In the genomic region with DNA sequence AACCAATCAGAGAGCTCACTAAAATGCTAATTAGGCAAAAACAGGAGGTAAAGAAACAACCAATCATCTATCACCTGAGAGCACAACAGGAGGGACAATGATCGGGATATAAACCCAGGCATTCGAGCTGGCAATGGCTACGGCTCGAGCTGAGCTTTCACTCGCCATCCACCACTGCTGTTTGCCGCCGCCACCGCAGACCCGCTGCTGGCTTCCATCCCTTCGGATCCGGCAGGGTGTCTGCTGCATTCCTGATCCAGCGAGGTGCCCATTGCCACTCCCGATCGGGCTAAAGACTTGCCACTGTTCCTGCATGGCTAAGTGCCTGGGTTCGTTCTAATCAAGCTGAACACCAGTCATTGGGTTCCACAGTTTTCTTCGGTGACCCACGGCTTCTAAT, we compare ENCODE assay signal across 1 cellular context.
TF ChIP-seq lines count a peak whose summit lies in the region.

No MANE protein-coding gene starts in this region.

TF ChIP-seq in H1, 55 proteins besides CTCF, POLR2A, EP300 and RAD21:
- TF ChIP-seq YY1 (IDR thresholded peaks at IDR 0.05; ENCODE audit: low read depth, low read length) (no peak), ZNF274 (IDR thresholded peaks at IDR 0.05; ENCODE audit: borderline replicate concordance, extremely low read depth, low read length) (no peak), CREB1 (IDR thresholded peaks at IDR 0.05) (no peak), KDM1A (IDR thresholded peaks at IDR 0.05; ENCODE audit: borderline replicate concordance, low read length) (no peak), BACH1 (IDR thresholded peaks at IDR 0.05; ENCODE audit: low read length) (no peak), RFX5 (IDR thresholded peaks at IDR 0.05; ENCODE audit: borderline replicate concordance, low read depth, low read length) (no peak), RBBP5 (IDR thresholded peaks at IDR 0.05; ENCODE audit: borderline replicate concordance, low read depth, low read length) (no peak), JUN (IDR thresholded peaks at IDR 0.05; ENCODE audit: low read depth, low read length) (no peak), HDAC2 (IDR thresholded peaks at IDR 0.05; ENCODE audit: borderline replicate concordance in 1 of 2, low read depth in 2 of 2, low read length in 2 of 2) (no peak), ASH2L (IDR thresholded peaks at IDR 0.05; ENCODE audit: low read length) (no peak), RXRA (IDR thresholded peaks at IDR 0.05; ENCODE audit: insufficient read depth, low read depth, low read length) (no peak), PHF8 (conservative IDR thresholded peaks at IDR 0.05; ENCODE audit: low read depth, low read length) (no peak), KDM4A (IDR thresholded peaks at IDR 0.05; ENCODE audit: low read depth, low read length, severe bottlenecking) (no peak), MAFK (IDR thresholded peaks at IDR 0.05; ENCODE audit: low read depth, low read length) (no peak), CBX8 (IDR thresholded peaks at IDR 0.05; ENCODE audit: borderline replicate concordance, low read depth, low read length) (no peak), FOSL1 (IDR thresholded peaks at IDR 0.05; ENCODE audit: insufficient read depth, low read depth, low read length) (no peak), GTF2F1 (IDR thresholded peaks at IDR 0.05; ENCODE audit: borderline replicate concordance, low read depth, low read length) (no peak)
- TF ChIP-seq, protein P1, sequence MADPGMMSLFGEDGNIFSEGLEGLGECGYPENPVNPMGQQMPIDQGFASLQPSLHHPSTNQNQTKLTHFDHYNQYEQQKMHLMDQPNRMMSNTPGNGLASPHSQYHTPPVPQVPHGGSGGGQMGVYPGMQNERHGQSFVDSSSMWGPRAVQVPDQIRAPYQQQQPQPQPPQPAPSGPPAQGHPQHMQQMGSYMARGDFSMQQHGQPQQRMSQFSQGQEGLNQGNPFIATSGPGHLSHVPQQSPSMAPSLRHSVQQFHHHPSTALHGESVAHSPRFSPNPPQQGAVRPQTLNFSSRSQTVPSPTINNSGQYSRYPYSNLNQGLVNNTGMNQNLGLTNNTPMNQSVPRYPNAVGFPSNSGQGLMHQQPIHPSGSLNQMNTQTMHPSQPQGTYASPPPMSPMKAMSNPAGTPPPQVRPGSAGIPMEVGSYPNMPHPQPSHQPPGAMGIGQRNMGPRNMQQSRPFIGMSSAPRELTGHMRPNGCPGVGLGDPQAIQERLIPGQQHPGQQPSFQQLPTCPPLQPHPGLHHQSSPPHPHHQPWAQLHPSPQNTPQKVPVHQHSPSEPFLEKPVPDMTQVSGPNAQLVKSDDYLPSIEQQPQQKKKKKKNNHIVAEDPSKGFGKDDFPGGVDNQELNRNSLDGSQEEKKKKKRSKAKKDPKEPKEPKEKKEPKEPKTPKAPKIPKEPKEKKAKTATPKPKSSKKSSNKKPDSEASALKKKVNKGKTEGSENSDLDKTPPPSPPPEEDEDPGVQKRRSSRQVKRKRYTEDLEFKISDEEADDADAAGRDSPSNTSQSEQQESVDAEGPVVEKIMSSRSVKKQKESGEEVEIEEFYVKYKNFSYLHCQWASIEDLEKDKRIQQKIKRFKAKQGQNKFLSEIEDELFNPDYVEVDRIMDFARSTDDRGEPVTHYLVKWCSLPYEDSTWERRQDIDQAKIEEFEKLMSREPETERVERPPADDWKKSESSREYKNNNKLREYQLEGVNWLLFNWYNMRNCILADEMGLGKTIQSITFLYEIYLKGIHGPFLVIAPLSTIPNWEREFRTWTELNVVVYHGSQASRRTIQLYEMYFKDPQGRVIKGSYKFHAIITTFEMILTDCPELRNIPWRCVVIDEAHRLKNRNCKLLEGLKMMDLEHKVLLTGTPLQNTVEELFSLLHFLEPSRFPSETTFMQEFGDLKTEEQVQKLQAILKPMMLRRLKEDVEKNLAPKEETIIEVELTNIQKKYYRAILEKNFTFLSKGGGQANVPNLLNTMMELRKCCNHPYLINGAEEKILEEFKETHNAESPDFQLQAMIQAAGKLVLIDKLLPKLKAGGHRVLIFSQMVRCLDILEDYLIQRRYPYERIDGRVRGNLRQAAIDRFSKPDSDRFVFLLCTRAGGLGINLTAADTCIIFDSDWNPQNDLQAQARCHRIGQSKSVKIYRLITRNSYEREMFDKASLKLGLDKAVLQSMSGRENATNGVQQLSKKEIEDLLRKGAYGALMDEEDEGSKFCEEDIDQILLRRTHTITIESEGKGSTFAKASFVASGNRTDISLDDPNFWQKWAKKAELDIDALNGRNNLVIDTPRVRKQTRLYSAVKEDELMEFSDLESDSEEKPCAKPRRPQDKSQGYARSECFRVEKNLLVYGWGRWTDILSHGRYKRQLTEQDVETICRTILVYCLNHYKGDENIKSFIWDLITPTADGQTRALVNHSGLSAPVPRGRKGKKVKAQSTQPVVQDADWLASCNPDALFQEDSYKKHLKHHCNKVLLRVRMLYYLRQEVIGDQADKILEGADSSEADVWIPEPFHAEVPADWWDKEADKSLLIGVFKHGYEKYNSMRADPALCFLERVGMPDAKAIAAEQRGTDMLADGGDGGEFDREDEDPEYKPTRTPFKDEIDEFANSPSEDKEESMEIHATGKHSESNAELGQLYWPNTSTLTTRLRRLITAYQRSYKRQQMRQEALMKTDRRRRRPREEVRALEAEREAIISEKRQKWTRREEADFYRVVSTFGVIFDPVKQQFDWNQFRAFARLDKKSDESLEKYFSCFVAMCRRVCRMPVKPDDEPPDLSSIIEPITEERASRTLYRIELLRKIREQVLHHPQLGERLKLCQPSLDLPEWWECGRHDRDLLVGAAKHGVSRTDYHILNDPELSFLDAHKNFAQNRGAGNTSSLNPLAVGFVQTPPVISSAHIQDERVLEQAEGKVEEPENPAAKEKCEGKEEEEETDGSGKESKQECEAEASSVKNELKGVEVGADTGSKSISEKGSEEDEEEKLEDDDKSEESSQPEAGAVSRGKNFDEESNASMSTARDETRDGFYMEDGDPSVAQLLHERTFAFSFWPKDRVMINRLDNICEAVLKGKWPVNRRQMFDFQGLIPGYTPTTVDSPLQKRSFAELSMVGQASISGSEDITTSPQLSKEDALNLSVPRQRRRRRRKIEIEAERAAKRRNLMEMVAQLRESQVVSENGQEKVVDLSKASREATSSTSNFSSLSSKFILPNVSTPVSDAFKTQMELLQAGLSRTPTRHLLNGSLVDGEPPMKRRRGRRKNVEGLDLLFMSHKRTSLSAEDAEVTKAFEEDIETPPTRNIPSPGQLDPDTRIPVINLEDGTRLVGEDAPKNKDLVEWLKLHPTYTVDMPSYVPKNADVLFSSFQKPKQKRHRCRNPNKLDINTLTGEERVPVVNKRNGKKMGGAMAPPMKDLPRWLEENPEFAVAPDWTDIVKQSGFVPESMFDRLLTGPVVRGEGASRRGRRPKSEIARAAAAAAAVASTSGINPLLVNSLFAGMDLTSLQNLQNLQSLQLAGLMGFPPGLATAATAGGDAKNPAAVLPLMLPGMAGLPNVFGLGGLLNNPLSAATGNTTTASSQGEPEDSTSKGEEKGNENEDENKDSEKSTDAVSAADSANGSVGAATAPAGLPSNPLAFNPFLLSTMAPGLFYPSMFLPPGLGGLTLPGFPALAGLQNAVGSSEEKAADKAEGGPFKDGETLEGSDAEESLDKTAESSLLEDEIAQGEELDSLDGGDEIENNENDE (IDR thresholded peaks at IDR 0.05; ENCODE audit: insufficient replicate concordance, low read length) = no peak
- TF ChIP-seq, protein P2, sequence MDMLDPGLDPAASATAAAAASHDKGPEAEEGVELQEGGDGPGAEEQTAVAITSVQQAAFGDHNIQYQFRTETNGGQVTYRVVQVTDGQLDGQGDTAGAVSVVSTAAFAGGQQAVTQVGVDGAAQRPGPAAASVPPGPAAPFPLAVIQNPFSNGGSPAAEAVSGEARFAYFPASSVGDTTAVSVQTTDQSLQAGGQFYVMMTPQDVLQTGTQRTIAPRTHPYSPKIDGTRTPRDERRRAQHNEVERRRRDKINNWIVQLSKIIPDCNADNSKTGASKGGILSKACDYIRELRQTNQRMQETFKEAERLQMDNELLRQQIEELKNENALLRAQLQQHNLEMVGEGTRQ (IDR thresholded peaks at IDR 0.05; ENCODE audit: low read length) = no peak
- TF ChIP-seq, protein P3, sequence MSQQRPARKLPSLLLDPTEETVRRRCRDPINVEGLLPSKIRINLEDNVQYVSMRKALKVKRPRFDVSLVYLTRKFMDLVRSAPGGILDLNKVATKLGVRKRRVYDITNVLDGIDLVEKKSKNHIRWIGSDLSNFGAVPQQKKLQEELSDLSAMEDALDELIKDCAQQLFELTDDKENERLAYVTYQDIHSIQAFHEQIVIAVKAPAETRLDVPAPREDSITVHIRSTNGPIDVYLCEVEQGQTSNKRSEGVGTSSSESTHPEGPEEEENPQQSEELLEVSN (IDR thresholded peaks at IDR 0.05) = no peak
TF ChIP-seq in H1: peak in this region for 0.
